Comparison of ENCODE assay signal across 17 cellular contexts in the genomic region with DNA sequence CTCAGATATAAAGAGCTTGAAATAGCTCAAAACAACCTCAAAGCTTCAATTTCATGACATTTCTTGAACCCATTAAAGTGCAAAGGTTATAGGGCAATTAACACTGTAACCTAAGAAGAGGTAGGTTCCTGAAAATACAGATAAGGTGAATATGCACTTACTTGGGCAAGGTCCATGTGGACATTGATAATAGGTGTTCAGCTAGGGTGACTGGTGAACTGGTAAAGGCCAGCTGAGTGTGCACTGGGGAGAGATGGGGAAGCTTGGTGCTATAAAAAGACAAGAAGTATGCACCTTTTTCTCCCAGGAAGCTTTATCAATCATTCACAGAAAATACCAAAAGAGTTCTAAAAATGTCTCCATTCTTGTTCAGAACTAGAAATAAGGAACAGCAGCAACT.
"Had no signal": no experiment of that assay in that cellular context is flagged by ENCODE, and none has a peak within 500 bp of the region (broad histone marks: within the 10 kb centered on the region; RNA-seq: fewer than 3 reads in every experiment).

No MANE protein-coding gene starts in this region.

- ATAC-seq: natural killer cell; psoas muscle; right lobe of liver; stimulated activated memory B cell treated with anti-CD40 and anti-IgM and Interleukin-4, amounts not matched to agents 10 μg/mL and 1 μg/mL and 100 μg/mL, for 72 hours; stimulated activated naive CD8-positive, alpha-beta T cell treated with anti-CD3 and anti-CD28 coated beads, Interleukin-15, amount 100 ng/mL, for 72 hours had no signal

- DNase-seq: hippocampal formation; left ventricle myocardium inferior; mesendoderm; naive B cell; natural killer cell; nephron progenitor cell; occipital lobe; psoas muscle; right lobe of liver; spleen; stimulated activated CD4-positive, alpha-beta T cell treated with anti-CD3 and anti-CD28 coated beads, Interleukin-4, amount 100 ng/mL, for 4 hours; stimulated activated CD8-positive, alpha-beta memory T cell treated with anti-CD3 and anti-CD28 coated beads, Interleukin-4, amount 100 ng/mL, for 48 hours; stimulated activated naive CD4-positive, alpha-beta T cell treated with Interleukin-2 at 50 U/mL for 16 hours; stimulated activated naive CD8-positive, alpha-beta T cell treated with anti-CD3 and anti-CD28 coated beads, Interleukin-15, amount 100 ng/mL, for 72 hours; substantia nigra; uterus had no signal
